16 cellular contexts compared by ENCODE assay signal in genomic region chr12:94753071-94753779, GRCh38.
DNase-seq lines count a peak whose midpoint lies in the region; ATAC-seq and TF ChIP-seq lines count a peak whose summit lies in the region.
"Had no signal": no experiment of that assay in that cellular context is flagged by ENCODE, and none has a peak within 500 bp of the region (broad histone marks: within the 10 kb centered on the region; RNA-seq: fewer than 3 reads in every experiment).

No MANE protein-coding gene starts in this region.

- H3K4me3 Mint-ChIP-seq in IgD-negative memory B cell (no peak overlapping the region), WTC11 (no peak overlapping the region), T-helper 17 cell (no peak overlapping the region)
- H3K4me3 Mint-ChIP-seq: activated naive CD8-positive, alpha-beta T cell treated with anti-CD3 and anti-CD28 coated beads, Interleukin-2, amount 10 ng/mL, durations not matched to agents 7 days and 5 days; CD8-positive, alpha-beta memory T cell had no signal

- intact Hi-C loops in posterior vena cava (cut with DNase I) = no loop called here

- peaks cover 12% of the 10 kb centered on the region for H3K36me3 Mint-ChIP-seq in IgD-negative memory B cell
- H3K36me3 Mint-ChIP-seq in WTC11 = no peaks in the 10 kb centered on the region
- H3K36me3 Mint-ChIP-seq in activated naive CD4-positive, alpha-beta T cell treated with anti-CD3 and anti-CD28 coated beads, Interleukin-2, amount 50 U/mL, for 72 hours = no peaks in the 10 kb centered on the region
- peaks cover 6% of the 10 kb centered on the region for H3K36me3 Mint-ChIP-seq in T-helper 17 cell (ENCODE audit: low read depth)
- H3K36me3 Mint-ChIP-seq: activated naive CD8-positive, alpha-beta T cell treated with anti-CD3 and anti-CD28 coated beads, Interleukin-2, amount 10 ng/mL, durations not matched to agents 7 days and 5 days; CD8-positive, alpha-beta memory T cell had no signal

- H3K27me3 ChIP-seq in foreskin keratinocyte = no peaks in the 10 kb centered on the region
- H3K27me3 ChIP-seq: tibial nerve had no signal

- ATAC-seq in WTC11 (peak; percentile 55), foreskin keratinocyte (peak; percentile 31), T-helper 17 cell (no peak)
- ATAC-seq in activated naive CD4-positive, alpha-beta T cell treated with anti-CD3 and anti-CD28 coated beads, Interleukin-2, amount 50 U/mL, for 72 hours = no peak
- ATAC-seq: Panc1 had no signal

- DNase-seq in WTC11 (ENCODE audit: low spot score) (peak; percentile 22), foreskin keratinocyte (no peak), posterior vena cava (ENCODE audit: low spot score) (peak; percentile 69), T-helper 17 cell (no peak)
- DNase-seq in activated CD4-positive, alpha-beta T cell treated with anti-CD3 and anti-CD28 coated beads, Interleukin-2, amount 50 U/mL, for 1 hour = no peak
- no peak for DNase-seq in activated naive CD4-positive, alpha-beta T cell treated with anti-CD3 and anti-CD28 coated beads, Interleukin-2, amount 50 U/mL, for 72 hours (ENCODE audit: low spot score in 2 of 2)
- no peak for DNase-seq in NK-92 treated with Interleukin-12 subunit alpha and Interleukin-12 subunit beta, amount 100 ng/mL, for 24 hours (lab: John Stamatoyannopoulos, UW)
- DNase-seq: activated naive CD8-positive, alpha-beta T cell treated with anti-CD3 and anti-CD28 coated beads, Interleukin-2, amount 10 ng/mL, durations not matched to agents 7 days and 5 days; CD8-positive, alpha-beta memory T cell; effector CD4-positive, alpha-beta T cell; NCI-H2171; T-helper 9 cell had no signal

- H3K9me3 Mint-ChIP-seq in IgD-negative memory B cell (no peaks in the 10 kb centered on the region), WTC11 (no peaks in the 10 kb centered on the region)
- H3K9me3 Mint-ChIP-seq in activated naive CD4-positive, alpha-beta T cell treated with anti-CD3 and anti-CD28 coated beads, Interleukin-2, amount 50 U/mL, for 72 hours = no peaks in the 10 kb centered on the region
- H3K9me3 Mint-ChIP-seq: activated naive CD8-positive, alpha-beta T cell treated with anti-CD3 and anti-CD28 coated beads, Interleukin-2, amount 10 ng/mL, durations not matched to agents 7 days and 5 days; CD8-positive, alpha-beta memory T cell had no signal

- POLR2A ChIA-PET in WTC11 (lab: Charles Lee) = interaction anchor here (0.7 kb wide), 1 partner anchor 74 kb away, joined by 3 read pairs; no protein-coding TSS in a partner anchor

- H3K4me1 ChIP-seq in foreskin keratinocyte = peaks cover 7% of the 10 kb centered on the region

- no peaks in the 10 kb centered on the region for H3K9me3 ChIP-seq in T-helper 17 cell (ENCODE audit: control insufficient read depth, low read length, poor library complexity, severe bottlenecking)
- H3K9me3 ChIP-seq: tibial nerve had no signal

- H3K27me3 Mint-ChIP-seq in IgD-negative memory B cell (no peaks in the 10 kb centered on the region), WTC11 (ENCODE audit: low read depth) (no peaks in the 10 kb centered on the region; the same call in 1 of the 2 replicates), T-helper 17 cell (peaks cover 28% of the 10 kb centered on the region)

- CTCF ChIA-PET in WTC11 (lab: Charles Lee) = no interaction called here

- TF ChIP-seq CTCF in WTC11 (IDR thresholded peaks at IDR 0.05) (no peak), foreskin keratinocyte (conservative IDR thresholded peaks at IDR 0.05) (peak; percentile 52)

- H3K4me1 Mint-ChIP-seq in IgD-negative memory B cell = no peaks in the 10 kb centered on the region
- no peaks in the 10 kb centered on the region for H3K4me1 Mint-ChIP-seq in WTC11
- no peaks in the 10 kb centered on the region for H3K4me1 Mint-ChIP-seq in T-helper 17 cell
- H3K4me1 Mint-ChIP-seq: activated naive CD8-positive, alpha-beta T cell treated with anti-CD3 and anti-CD28 coated beads, Interleukin-2, amount 10 ng/mL, durations not matched to agents 7 days and 5 days; CD8-positive, alpha-beta memory T cell had no signal

- H3K27ac ChIP-seq in foreskin keratinocyte = no peak overlapping the region
- H3K27ac ChIP-seq: skin epidermis, tibial nerve had no signal

- H3K27ac Mint-ChIP-seq in IgD-negative memory B cell (peak overlapping the region in 2 of 3 donors; percentile 59 to 83), WTC11 (no peak overlapping the region), T-helper 17 cell (no peak overlapping the region)
- H3K27ac Mint-ChIP-seq in activated naive CD4-positive, alpha-beta T cell treated with anti-CD3 and anti-CD28 coated beads, Interleukin-2, amount 50 U/mL, for 72 hours = no peak overlapping the region
- H3K27ac Mint-ChIP-seq: activated naive CD8-positive, alpha-beta T cell treated with anti-CD3 and anti-CD28 coated beads, Interleukin-2, amount 10 ng/mL, durations not matched to agents 7 days and 5 days; CD8-positive, alpha-beta memory T cell had no signal

TF ChIP-seq in WTC11, 78 proteins besides CTCF, POLR2A, EP300 and RAD21:
- TF ChIP-seq KAT7 (CRISPR knock-in tag; IDR thresholded peaks at IDR 0.05; ENCODE audit: borderline replicate concordance) = no peak
- TF ChIP-seq AFF4 (CRISPR knock-in tag; IDR thresholded peaks at IDR 0.05; ENCODE audit: borderline replicate concordance) = no peak
- TF ChIP-seq EMX1 (CRISPR knock-in tag; IDR thresholded peaks at IDR 0.05) = no peak

Comparison
In these comparisons a context has a peak if more than half of its experiments do, and no peak if none do; other contexts are left out.
1. H3K27ac Mint-ChIP-seq: peak in IgD-negative memory B cell (2 of 3); none in WTC11 (single experiment), activated naive CD4-positive, alpha-beta T cell treated with anti-CD3 and anti-CD28 coated beads, Interleukin-2, amount 50 U/mL, for 72 hours (0 of 2) and T-helper 17 cell (single experiment).
2. ATAC-seq: peak in WTC11 (single experiment) and foreskin keratinocyte (single experiment); none in activated naive CD4-positive, alpha-beta T cell treated with anti-CD3 and anti-CD28 coated beads, Interleukin-2, amount 50 U/mL, for 72 hours (0 of 2) and T-helper 17 cell (single experiment).
3. DNase-seq: peak in WTC11 (single experiment) and posterior vena cava (single experiment); none in foreskin keratinocyte (0 of 2), activated CD4-positive, alpha-beta T cell treated with anti-CD3 and anti-CD28 coated beads, Interleukin-2, amount 50 U/mL, for 1 hour (single experiment), activated naive CD4-positive, alpha-beta T cell treated with anti-CD3 and anti-CD28 coated beads, Interleukin-2, amount 50 U/mL, for 72 hours (0 of 2), T-helper 17 cell (0 of 3) and NK-92 treated with Interleukin-12 subunit alpha and Interleukin-12 subunit beta, amount 100 ng/mL, for 24 hours (single experiment).